Comparison of ENCODE assay signal across 8 cellular contexts in the genomic region with DNA sequence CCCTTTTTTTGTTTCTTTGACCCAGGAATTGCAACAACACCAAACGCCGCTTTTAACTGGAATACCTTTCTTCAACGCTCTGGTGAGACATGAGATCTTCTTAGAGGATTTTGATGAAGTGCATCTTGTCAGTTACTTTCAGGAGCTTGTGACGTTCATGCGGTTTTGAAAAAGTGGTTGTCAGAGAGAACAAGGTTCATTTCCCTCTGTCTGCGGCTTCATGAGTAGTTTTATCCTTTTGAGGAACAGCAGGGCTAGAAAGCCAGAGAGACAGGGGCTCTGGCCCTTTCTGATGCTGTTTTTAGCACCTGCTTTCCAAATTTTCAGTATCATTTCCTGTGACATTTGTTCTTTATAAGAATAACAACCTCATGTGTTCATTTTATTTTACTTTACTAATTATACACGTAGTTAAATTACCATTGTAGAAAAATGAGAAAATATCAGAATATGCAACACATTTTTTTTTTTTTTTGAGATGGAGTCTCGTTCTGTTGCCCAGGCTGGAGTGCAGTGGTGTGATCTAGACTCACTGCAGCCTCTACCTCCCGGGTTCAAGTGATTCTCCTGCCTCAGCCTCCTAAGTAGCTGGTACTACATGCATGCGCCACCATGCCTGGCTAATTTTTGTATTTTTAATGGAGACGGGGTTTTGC.
DNase-seq lines count a peak whose midpoint lies in the region; ATAC-seq, FAIRE-seq and TF ChIP-seq lines count a peak whose summit lies in the region.

No MANE protein-coding gene starts in this region.

- FAIRE-seq in GM18507 (lab: Jason Lieb, UNC), result peak; percentile 82

- H4K20me1 ChIP-seq in KMS-11 (ENCODE audit: insufficient read depth), result no peaks in the 10 kb centered on the region

- H3K36me3 ChIP-seq in KMS-11 (ENCODE audit: insufficient read depth) (no peaks in the 10 kb centered on the region), lower lobe of right lung (no peaks in the 10 kb centered on the region), HAP-1 (replicated peaks) (no peaks in the 10 kb centered on the region)

- no peak for TF ChIP-seq CTCF in KMS-11 (conservative IDR thresholded peaks at IDR 0.05; ENCODE audit: low read depth, low read length)
- TF ChIP-seq CTCF in lower lobe of right lung (IDR thresholded peaks at IDR 0.05), result no peak

- DNase-seq in GM18507 (ENCODE audit: extremely low spot score, insufficient read length, low read depth) (no peak), lower lobe of right lung (no peak), left lobe of liver (ENCODE audit: low spot score) (no peak), Right ventricle myocardium superior (no peak), HAP-1 (ENCODE audit: low spot score in 2 of 2) (no peak)

- H3K4me3 ChIP-seq in KMS-11 (IDR thresholded peaks at IDR 0.05; ENCODE audit: insufficient read depth, low read depth, low read length) (no peak overlapping the region), lower lobe of right lung (no peak overlapping the region), HAP-1 (no peak overlapping the region)

- H2AFZ ChIP-seq in KMS-11 (ENCODE audit: low read depth), result no peak overlapping the region

- H3K27ac ChIP-seq in KMS-11 (peak overlapping the region; percentile 62), lower lobe of right lung (no peak overlapping the region)

- H3K4me2 ChIP-seq in KMS-11, result no peak overlapping the region; the same call in 1 of the 2 replicates

- intact Hi-C loops in lower lobe of right lung (cut with DNase I) (no loop called here), Right ventricle myocardium superior (cut with DNase I) (no loop called here)

- ATAC-seq in GM21529 (IDR thresholded peaks at IDR 0.05; ENCODE audit: unreplicated experiment) (peak; percentile 92), lower lobe of right lung (peak; percentile 39 to 45), left lobe of liver (no peak), GM18873 (IDR thresholded peaks at IDR 0.05; ENCODE audit: low FRiP score, unreplicated experiment) (no peak), Right ventricle myocardium superior (ENCODE audit: poor library complexity) (no peak)

- H3K27me3 ChIP-seq in KMS-11 (ENCODE audit: insufficient read depth, low read depth) (no peaks in the 10 kb centered on the region), lower lobe of right lung (ENCODE audit: low read depth) (no peaks in the 10 kb centered on the region), HAP-1 (ENCODE audit: low read depth) (no peaks in the 10 kb centered on the region)

- no peak overlapping the region for H3K9ac ChIP-seq in KMS-11

- H3K9me3 ChIP-seq in lower lobe of right lung, result no peaks in the 10 kb centered on the region
- no peaks in the 10 kb centered on the region for H3K9me3 ChIP-seq in HAP-1

- H3K79me2 ChIP-seq in KMS-11 (ENCODE audit: insufficient read depth, low read depth), result no peaks in the 10 kb centered on the region

- peaks cover 21% of the 10 kb centered on the region for H3K4me1 ChIP-seq in KMS-11 (ENCODE audit: low read depth, poor library complexity, severe bottlenecking)
- peaks cover under 1% of the 10 kb centered on the region for H3K4me1 ChIP-seq in lower lobe of right lung
- H3K4me1 ChIP-seq in HAP-1, result no peaks in the 10 kb centered on the region

- in situ Hi-C loops in HAP-1 (cut with MboI; ENCODE audit: low sequenced_read_pairs), result no loop called here

Comparison
In these comparisons a context has a peak if more than half of its experiments do, and no peak if none do; other contexts are left out.
1. ATAC-seq: peak in GM21529 (single experiment) and lower lobe of right lung (2 of 2); none in left lobe of liver (single experiment), GM18873 (single experiment) and Right ventricle myocardium superior (single experiment).